Comparison of ENCODE assay signal across 1 cellular context in the genomic region with DNA sequence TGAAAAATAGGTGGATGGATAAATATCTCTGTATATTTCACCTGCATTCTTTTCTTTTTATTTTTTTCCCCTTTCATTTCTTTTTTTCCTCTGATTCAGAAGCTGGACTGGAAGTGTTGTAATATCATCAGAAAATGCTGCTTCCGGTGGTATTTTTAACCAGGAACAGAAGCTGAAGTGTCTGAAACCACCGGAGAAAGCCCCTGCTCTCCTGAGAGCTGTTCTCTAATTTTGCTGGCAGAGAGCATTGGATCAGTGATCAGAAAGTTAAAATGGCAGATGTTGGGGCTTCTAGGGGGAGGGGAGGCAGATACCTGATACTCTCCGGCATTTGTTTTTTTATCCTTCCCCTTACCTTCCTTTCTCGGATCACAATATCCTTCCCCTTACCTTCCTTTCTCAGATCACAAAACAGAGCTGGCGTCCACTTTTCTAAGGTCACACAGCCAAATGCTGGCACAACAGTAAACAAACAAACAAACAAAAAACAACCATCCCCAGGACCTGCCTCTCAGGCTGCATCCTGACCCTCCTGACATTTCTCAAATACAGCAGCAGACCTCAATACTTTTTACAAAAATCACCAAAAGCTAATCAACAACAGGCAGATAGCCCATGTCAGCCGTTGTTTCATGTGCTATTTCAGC.
TF ChIP-seq lines count a peak whose summit lies in the region.

No MANE protein-coding gene starts in this region.

TF ChIP-seq in GM12878, 131 proteins besides CTCF, POLR2A, EP300 and RAD21 (continued from another document and continues in another):
- TF ChIP-seq, protein P1, sequence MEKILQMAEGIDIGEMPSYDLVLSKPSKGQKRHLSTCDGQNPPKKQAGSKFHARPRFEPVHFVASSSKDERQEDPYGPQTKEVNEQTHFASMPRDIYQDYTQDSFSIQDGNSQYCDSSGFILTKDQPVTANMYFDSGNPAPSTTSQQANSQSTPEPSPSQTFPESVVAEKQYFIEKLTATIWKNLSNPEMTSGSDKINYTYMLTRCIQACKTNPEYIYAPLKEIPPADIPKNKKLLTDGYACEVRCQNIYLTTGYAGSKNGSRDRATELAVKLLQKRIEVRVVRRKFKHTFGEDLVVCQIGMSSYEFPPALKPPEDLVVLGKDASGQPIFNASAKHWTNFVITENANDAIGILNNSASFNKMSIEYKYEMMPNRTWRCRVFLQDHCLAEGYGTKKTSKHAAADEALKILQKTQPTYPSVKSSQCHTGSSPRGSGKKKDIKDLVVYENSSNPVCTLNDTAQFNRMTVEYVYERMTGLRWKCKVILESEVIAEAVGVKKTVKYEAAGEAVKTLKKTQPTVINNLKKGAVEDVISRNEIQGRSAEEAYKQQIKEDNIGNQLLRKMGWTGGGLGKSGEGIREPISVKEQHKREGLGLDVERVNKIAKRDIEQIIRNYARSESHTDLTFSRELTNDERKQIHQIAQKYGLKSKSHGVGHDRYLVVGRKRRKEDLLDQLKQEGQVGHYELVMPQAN (conservative IDR thresholded peaks at IDR 0.05) = peak; percentile 49; the same call in 1 of the 2 replicates
- TF ChIP-seq PAX5 (IDR thresholded peaks at IDR 0.05; ENCODE audit: borderline replicate concordance, low read depth, low read length) = no peak
- 0 out of 2 replicates have a peak, but pooled peaks have one; percentile 77 for TF ChIP-seq ZNF217 (IDR thresholded peaks at IDR 0.05)
- TF ChIP-seq, protein P2, sequence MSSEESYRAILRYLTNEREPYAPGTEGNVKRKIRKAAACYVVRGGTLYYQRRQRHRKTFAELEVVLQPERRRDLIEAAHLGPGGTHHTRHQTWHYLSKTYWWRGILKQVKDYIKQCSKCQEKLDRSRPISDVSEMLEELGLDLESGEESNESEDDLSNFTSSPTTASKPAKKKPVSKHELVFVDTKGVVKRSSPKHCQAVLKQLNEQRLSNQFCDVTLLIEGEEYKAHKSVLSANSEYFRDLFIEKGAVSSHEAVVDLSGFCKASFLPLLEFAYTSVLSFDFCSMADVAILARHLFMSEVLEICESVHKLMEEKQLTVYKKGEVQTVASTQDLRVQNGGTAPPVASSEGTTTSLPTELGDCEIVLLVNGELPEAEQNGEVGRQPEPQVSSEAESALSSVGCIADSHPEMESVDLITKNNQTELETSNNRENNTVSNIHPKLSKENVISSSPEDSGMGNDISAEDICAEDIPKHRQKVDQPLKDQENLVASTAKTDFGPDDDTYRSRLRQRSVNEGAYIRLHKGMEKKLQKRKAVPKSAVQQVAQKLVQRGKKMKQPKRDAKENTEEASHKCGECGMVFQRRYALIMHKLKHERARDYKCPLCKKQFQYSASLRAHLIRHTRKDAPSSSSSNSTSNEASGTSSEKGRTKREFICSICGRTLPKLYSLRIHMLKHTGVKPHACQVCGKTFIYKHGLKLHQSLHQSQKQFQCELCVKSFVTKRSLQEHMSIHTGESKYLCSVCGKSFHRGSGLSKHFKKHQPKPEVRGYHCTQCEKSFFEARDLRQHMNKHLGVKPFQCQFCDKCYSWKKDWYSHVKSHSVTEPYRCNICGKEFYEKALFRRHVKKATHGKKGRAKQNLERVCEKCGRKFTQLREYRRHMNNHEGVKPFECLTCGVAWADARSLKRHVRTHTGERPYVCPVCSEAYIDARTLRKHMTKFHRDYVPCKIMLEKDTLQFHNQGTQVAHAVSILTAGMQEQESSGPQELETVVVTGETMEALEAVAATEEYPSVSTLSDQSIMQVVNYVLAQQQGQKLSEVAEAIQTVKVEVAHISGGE (CRISPR knock-in tag; IDR thresholded peaks at IDR 0.05) = no peak
- TF ChIP-seq, protein P3, sequence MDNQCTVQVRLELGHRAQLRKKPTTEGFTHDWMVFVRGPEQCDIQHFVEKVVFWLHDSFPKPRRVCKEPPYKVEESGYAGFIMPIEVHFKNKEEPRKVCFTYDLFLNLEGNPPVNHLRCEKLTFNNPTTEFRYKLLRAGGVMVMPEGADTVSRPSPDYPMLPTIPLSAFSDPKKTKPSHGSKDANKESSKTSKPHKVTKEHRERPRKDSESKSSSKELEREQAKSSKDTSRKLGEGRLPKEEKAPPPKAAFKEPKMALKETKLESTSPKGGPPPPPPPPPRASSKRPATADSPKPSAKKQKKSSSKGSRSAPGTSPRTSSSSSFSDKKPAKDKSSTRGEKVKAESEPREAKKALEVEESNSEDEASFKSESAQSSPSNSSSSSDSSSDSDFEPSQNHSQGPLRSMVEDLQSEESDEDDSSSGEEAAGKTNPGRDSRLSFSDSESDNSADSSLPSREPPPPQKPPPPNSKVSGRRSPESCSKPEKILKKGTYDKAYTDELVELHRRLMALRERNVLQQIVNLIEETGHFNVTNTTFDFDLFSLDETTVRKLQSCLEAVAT (IDR thresholded peaks at IDR 0.05) = peak; percentile 91
- TF ChIP-seq, protein P4, sequence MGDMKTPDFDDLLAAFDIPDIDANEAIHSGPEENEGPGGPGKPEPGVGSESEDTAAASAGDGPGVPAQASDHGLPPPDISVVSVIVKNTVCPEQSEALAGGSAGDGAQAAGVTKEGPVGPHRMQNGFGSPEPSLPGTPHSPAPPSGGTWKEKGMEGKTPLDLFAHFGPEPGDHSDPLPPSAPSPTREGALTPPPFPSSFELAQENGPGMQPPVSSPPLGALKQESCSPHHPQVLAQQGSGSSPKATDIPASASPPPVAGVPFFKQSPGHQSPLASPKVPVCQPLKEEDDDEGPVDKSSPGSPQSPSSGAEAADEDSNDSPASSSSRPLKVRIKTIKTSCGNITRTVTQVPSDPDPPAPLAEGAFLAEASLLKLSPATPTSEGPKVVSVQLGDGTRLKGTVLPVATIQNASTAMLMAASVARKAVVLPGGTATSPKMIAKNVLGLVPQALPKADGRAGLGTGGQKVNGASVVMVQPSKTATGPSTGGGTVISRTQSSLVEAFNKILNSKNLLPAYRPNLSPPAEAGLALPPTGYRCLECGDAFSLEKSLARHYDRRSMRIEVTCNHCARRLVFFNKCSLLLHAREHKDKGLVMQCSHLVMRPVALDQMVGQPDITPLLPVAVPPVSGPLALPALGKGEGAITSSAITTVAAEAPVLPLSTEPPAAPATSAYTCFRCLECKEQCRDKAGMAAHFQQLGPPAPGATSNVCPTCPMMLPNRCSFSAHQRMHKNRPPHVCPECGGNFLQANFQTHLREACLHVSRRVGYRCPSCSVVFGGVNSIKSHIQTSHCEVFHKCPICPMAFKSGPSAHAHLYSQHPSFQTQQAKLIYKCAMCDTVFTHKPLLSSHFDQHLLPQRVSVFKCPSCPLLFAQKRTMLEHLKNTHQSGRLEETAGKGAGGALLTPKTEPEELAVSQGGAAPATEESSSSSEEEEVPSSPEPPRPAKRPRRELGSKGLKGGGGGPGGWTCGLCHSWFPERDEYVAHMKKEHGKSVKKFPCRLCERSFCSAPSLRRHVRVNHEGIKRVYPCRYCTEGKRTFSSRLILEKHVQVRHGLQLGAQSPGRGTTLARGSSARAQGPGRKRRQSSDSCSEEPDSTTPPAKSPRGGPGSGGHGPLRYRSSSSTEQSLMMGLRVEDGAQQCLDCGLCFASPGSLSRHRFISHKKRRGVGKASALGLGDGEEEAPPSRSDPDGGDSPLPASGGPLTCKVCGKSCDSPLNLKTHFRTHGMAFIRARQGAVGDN (IDR thresholded peaks at IDR 0.05) = peak; percentile 73; the same call in 1 of the 2 replicates
- no peak for TF ChIP-seq BACH1 (IDR thresholded peaks at IDR 0.05; ENCODE audit: borderline replicate concordance)
- TF ChIP-seq POLR2AphosphoS5 (IDR thresholded peaks at IDR 0.05; ENCODE audit: low read length) = no peak
- no peak for TF ChIP-seq SIX5 (IDR thresholded peaks at IDR 0.05; ENCODE audit: low read depth, low read length, severe bottlenecking)
- no peak for TF ChIP-seq SUZ12 (IDR thresholded peaks at IDR 0.05; ENCODE audit: unreplicated experiment)
- TF ChIP-seq, protein P5, sequence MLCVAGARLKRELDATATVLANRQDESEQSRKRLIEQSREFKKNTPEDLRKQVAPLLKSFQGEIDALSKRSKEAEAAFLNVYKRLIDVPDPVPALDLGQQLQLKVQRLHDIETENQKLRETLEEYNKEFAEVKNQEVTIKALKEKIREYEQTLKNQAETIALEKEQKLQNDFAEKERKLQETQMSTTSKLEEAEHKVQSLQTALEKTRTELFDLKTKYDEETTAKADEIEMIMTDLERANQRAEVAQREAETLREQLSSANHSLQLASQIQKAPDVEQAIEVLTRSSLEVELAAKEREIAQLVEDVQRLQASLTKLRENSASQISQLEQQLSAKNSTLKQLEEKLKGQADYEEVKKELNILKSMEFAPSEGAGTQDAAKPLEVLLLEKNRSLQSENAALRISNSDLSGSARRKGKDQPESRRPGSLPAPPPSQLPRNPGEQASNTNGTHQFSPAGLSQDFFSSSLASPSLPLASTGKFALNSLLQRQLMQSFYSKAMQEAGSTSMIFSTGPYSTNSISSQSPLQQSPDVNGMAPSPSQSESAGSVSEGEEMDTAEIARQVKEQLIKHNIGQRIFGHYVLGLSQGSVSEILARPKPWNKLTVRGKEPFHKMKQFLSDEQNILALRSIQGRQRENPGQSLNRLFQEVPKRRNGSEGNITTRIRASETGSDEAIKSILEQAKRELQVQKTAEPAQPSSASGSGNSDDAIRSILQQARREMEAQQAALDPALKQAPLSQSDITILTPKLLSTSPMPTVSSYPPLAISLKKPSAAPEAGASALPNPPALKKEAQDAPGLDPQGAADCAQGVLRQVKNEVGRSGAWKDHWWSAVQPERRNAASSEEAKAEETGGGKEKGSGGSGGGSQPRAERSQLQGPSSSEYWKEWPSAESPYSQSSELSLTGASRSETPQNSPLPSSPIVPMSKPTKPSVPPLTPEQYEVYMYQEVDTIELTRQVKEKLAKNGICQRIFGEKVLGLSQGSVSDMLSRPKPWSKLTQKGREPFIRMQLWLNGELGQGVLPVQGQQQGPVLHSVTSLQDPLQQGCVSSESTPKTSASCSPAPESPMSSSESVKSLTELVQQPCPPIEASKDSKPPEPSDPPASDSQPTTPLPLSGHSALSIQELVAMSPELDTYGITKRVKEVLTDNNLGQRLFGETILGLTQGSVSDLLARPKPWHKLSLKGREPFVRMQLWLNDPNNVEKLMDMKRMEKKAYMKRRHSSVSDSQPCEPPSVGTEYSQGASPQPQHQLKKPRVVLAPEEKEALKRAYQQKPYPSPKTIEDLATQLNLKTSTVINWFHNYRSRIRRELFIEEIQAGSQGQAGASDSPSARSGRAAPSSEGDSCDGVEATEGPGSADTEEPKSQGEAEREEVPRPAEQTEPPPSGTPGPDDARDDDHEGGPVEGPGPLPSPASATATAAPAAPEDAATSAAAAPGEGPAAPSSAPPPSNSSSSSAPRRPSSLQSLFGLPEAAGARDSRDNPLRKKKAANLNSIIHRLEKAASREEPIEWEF (IDR thresholded peaks at IDR 0.05; ENCODE audit: insufficient replicate concordance, low read depth, low read length) = peak; percentile 72
- TF ChIP-seq, protein P6, sequence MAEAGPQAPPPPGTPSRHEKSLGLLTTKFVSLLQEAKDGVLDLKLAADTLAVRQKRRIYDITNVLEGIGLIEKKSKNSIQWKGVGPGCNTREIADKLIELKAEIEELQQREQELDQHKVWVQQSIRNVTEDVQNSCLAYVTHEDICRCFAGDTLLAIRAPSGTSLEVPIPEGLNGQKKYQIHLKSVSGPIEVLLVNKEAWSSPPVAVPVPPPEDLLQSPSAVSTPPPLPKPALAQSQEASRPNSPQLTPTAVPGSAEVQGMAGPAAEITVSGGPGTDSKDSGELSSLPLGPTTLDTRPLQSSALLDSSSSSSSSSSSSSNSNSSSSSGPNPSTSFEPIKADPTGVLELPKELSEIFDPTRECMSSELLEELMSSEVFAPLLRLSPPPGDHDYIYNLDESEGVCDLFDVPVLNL (IDR thresholded peaks at IDR 0.05; ENCODE audit: low read depth, low read length) = no peak
- no peak for TF ChIP-seq LARP7 (IDR thresholded peaks at IDR 0.05)
- peak; percentile 93 for TF ChIP-seq NFXL1 (IDR thresholded peaks at IDR 0.05; ENCODE audit: borderline replicate concordance)
- TF ChIP-seq CHD1 (IDR thresholded peaks at IDR 0.05; ENCODE audit: low read depth, low read length) = no peak; the same call in 1 of the 2 replicates
- TF ChIP-seq, protein P7, sequence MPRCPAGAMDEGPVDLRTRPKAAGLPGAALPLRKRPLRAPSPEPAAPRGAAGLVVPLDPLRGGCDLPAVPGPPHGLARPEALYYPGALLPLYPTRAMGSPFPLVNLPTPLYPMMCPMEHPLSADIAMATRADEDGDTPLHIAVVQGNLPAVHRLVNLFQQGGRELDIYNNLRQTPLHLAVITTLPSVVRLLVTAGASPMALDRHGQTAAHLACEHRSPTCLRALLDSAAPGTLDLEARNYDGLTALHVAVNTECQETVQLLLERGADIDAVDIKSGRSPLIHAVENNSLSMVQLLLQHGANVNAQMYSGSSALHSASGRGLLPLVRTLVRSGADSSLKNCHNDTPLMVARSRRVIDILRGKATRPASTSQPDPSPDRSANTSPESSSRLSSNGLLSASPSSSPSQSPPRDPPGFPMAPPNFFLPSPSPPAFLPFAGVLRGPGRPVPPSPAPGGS (IDR thresholded peaks at IDR 0.05; ENCODE audit: borderline replicate concordance, insufficient read depth, low read depth, low read length, poor library complexity, severe bottlenecking) = no peak
- TF ChIP-seq BRCA1 (IDR thresholded peaks at IDR 0.05; ENCODE audit: low read depth, low read length) = no peak
- TF ChIP-seq, protein P8, sequence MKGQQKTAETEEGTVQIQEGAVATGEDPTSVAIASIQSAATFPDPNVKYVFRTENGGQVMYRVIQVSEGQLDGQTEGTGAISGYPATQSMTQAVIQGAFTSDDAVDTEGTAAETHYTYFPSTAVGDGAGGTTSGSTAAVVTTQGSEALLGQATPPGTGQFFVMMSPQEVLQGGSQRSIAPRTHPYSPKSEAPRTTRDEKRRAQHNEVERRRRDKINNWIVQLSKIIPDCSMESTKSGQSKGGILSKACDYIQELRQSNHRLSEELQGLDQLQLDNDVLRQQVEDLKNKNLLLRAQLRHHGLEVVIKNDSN (IDR thresholded peaks at IDR 0.05; ENCODE audit: borderline replicate concordance, extremely low read length, insufficient read depth, low read depth, low read length) = no peak
- TF ChIP-seq PML (IDR thresholded peaks at IDR 0.05; ENCODE audit: low read length) = peak; percentile 72
- no peak for TF ChIP-seq SMAD5 (IDR thresholded peaks at IDR 0.05; ENCODE audit: low read depth)
- TF ChIP-seq SREBF2 (IDR thresholded peaks at IDR 0.05; ENCODE audit: low read length) = no peak
- TF ChIP-seq, protein P9, sequence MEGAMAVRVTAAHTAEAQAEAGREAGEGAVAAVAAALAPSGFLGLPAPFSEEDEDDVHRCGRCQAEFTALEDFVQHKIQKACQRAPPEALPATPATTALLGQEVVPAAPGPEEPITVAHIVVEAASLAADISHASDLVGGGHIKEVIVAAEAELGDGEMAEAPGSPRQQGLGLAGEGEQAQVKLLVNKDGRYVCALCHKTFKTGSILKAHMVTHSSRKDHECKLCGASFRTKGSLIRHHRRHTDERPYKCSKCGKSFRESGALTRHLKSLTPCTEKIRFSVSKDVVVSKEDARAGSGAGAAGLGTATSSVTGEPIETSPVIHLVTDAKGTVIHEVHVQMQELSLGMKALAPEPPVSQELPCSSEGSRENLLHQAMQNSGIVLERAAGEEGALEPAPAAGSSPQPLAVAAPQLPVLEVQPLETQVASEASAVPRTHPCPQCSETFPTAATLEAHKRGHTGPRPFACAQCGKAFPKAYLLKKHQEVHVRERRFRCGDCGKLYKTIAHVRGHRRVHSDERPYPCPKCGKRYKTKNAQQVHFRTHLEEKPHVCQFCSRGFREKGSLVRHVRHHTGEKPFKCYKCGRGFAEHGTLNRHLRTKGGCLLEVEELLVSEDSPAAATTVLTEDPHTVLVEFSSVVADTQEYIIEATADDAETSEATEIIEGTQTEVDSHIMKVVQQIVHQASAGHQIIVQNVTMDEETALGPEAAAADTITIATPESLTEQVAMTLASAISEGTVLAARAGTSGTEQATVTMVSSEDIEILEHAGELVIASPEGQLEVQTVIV (IDR thresholded peaks at IDR 0.05; ENCODE audit: borderline replicate concordance, partially characterized antibody) = no peak
- peak; percentile 45; the same call in 1 of the 2 replicates for TF ChIP-seq CREM (IDR thresholded peaks at IDR 0.05; ENCODE audit: low read depth)
- peak; percentile 92 for TF ChIP-seq YY1 (IDR thresholded peaks at IDR 0.05; ENCODE audit: low read depth, low read length)
